Comparison of ENCODE assay signal across 27 cellular contexts in the genomic region with DNA sequence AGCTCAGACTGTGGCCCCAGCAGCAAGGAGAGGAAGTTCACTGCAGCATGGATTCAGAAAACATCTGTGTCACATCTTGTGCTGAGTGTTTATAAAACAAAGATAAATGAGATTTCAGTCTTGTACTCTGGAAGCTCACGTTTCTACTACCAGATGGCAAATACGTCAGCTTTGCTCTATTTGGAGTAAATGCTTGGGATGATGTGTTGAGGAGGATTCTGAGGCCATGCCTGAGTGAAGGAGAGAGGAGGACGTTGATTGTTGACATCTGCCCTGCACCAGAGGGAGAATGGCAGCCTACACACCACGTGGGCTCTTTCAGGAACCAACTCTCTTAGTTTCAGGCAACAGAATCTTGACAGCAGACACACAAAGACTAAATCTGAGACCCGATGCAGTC.
DNase-seq lines count a peak whose midpoint lies in the region; TF ChIP-seq lines count a peak whose summit lies in the region.
"Had no signal": no experiment of that assay in that cellular context is flagged by ENCODE, and none has a peak within 500 bp of the region (broad histone marks: within the 10 kb centered on the region; RNA-seq: fewer than 3 reads in every experiment).

No MANE protein-coding gene starts in this region.

- WGBS in hepatocyte (ENCODE audit: low lambda C conversion rate, missing lambda C conversion rate): 59% methylated on average over 5 of the region's 5 CpGs
- WGBS in tibial nerve, 2 donors: 44 to 56% methylated on average over 5 of the region's 5 CpGs

- H3K4me3 ChIP-seq in hepatocyte: no peak overlapping the region
- no peak overlapping the region for H3K4me3 ChIP-seq in neural progenitor cell
- no peak overlapping the region for H3K4me3 ChIP-seq in tibial nerve
- no peak overlapping the region for H3K4me3 ChIP-seq in H7 (ENCODE audit: insufficient read depth, low read depth, low read length)
- H3K4me3 ChIP-seq: BLaER1 treated with 17β-estradiol and CSF1 and Interleukin-3, amounts not matched to agents 10 nM and 100 nM; GM23338; K562; MG63; SK-N-MC had no signal

- H3K27ac ChIP-seq in hepatocyte (no peak overlapping the region), neural progenitor cell (no peak overlapping the region), tibial nerve (no peak overlapping the region)
- H3K27ac ChIP-seq: BLaER1 treated with 17β-estradiol and CSF1 and Interleukin-3, amounts not matched to agents 10 nM and 100 nM; HL-60; SK-N-MC had no signal

- no peaks in the 10 kb centered on the region for H3K79me2 ChIP-seq in hepatocyte
- no peaks in the 10 kb centered on the region for H3K79me2 ChIP-seq in neural progenitor cell (ENCODE audit: low read depth)

- H3K4me2 ChIP-seq in hepatocyte (no peak overlapping the region), neural progenitor cell (no peak overlapping the region)
- H3K4me2 ChIP-seq: BLaER1 treated with 17β-estradiol and CSF1 and Interleukin-3, amounts not matched to agents 10 nM and 100 nM; GM23338 had no signal

- no peak for TF ChIP-seq POLR2A in tibial nerve (IDR thresholded peaks at IDR 0.05)

- H3K36me3 ChIP-seq in hepatocyte (replicated peaks; ENCODE audit: insufficient read depth, low read depth) (no peaks in the 10 kb centered on the region), neural progenitor cell (no peaks in the 10 kb centered on the region), tibial nerve (no peaks in the 10 kb centered on the region), H7 (replicated peaks; ENCODE audit: control insufficient read depth, insufficient read depth, low read length) (no peaks in the 10 kb centered on the region)
- H3K36me3 ChIP-seq: BLaER1 treated with 17β-estradiol and CSF1 and Interleukin-3, amounts not matched to agents 10 nM and 100 nM; MG63 had no signal

- H2AFZ ChIP-seq in hepatocyte (no peak overlapping the region), neural progenitor cell (replicated peaks) (no peak overlapping the region)
- H2AFZ ChIP-seq: GM23338 had no signal

- peak overlapping the region; percentile 44 for H3K4me3 Mint-ChIP-seq in neural progenitor cell
- H3K4me3 Mint-ChIP-seq: CD8-positive, alpha-beta memory T cell; GM23338 had no signal

- peak overlapping the region; percentile 55 for H3K27ac Mint-ChIP-seq in neural progenitor cell
- H3K27ac Mint-ChIP-seq: CD8-positive, alpha-beta memory T cell; GM23338 had no signal

- no peaks in the 10 kb centered on the region for H3K9me2 ChIP-seq in hepatocyte (replicated peaks; ENCODE audit: insufficient read depth)

- TF ChIP-seq EP300 in tibial nerve (IDR thresholded peaks at IDR 0.05): no peak

- no peak overlapping the region for H3K9ac ChIP-seq in neural progenitor cell
- H3K9ac ChIP-seq: BLaER1 treated with 17β-estradiol and CSF1 and Interleukin-3, amounts not matched to agents 10 nM and 100 nM had no signal

- H3K27me3 ChIP-seq in hepatocyte: no peaks in the 10 kb centered on the region
- H3K27me3 ChIP-seq in neural progenitor cell: no peaks in the 10 kb centered on the region
- H3K27me3 ChIP-seq in tibial nerve: no peaks in the 10 kb centered on the region
- H3K27me3 ChIP-seq in H7 (ENCODE audit: control insufficient read depth, insufficient read depth, low read length): no peaks in the 10 kb centered on the region
- H3K27me3 ChIP-seq: BLaER1 treated with 17β-estradiol and CSF1 and Interleukin-3, amounts not matched to agents 10 nM and 100 nM; MG63 had no signal

- peaks cover 46% of the 10 kb centered on the region for H3K4me1 Mint-ChIP-seq in neural progenitor cell
- H3K4me1 Mint-ChIP-seq: CD8-positive, alpha-beta memory T cell; GM23338 had no signal

- no peaks in the 10 kb centered on the region for H3K9me3 ChIP-seq in hepatocyte (ENCODE audit: low read depth)
- no peaks in the 10 kb centered on the region for H3K9me3 ChIP-seq in neural progenitor cell (ENCODE audit: low read depth)
- H3K9me3 ChIP-seq in tibial nerve: peaks cover 0 to 11% (median 0%) of the 10 kb centered on the region in 4 donors
- H3K9me3 ChIP-seq: MG63 had no signal

- peaks cover 5% of the 10 kb centered on the region for H3K27me3 Mint-ChIP-seq in neural progenitor cell (ENCODE audit: insufficient read depth, low read depth)

- no peak for TF ChIP-seq CTCF in hepatocyte (IDR thresholded peaks at IDR 0.05; ENCODE audit: poor library complexity)
- TF ChIP-seq CTCF in neural progenitor cell (IDR thresholded peaks at IDR 0.05): no peak
- no peak for TF ChIP-seq CTCF in tibial nerve (IDR thresholded peaks at IDR 0.05)

- peaks cover 10% of the 10 kb centered on the region for H3K9me3 Mint-ChIP-seq in neural progenitor cell

- H3K36me3 Mint-ChIP-seq in neural progenitor cell: peaks cover 53% of the 10 kb centered on the region
- H3K36me3 Mint-ChIP-seq: CD8-positive, alpha-beta memory T cell had no signal

- H3F3A ChIP-seq in neural progenitor cell (ENCODE audit: low read depth): no peaks in the 10 kb centered on the region

- H4K20me1 ChIP-seq in hepatocyte (ENCODE audit: insufficient read depth, poor library complexity, severe bottlenecking) (no peaks in the 10 kb centered on the region), neural progenitor cell (ENCODE audit: low read depth) (no peaks in the 10 kb centered on the region)
- H4K20me1 ChIP-seq: BLaER1 treated with 17β-estradiol and CSF1 and Interleukin-3, amounts not matched to agents 10 nM and 100 nM had no signal

- H3K4me1 ChIP-seq in hepatocyte (ENCODE audit: insufficient read depth) (no peaks in the 10 kb centered on the region), neural progenitor cell (peaks cover 12% of the 10 kb centered on the region), tibial nerve (no peaks in the 10 kb centered on the region)
- H3K4me1 ChIP-seq: BLaER1 treated with 17β-estradiol and CSF1 and Interleukin-3, amounts not matched to agents 10 nM and 100 nM had no signal

- DNase-seq in NCI-H2171 treated with DMSO at 0.1 percent for 48 hours (lab: John Stamatoyannopoulos, UW) (peak; percentile 23), NCI-H2171 (lab: John Stamatoyannopoulos, UW) (no peak), SK-N-DZ (ENCODE audit: low spot score) (peak; percentile 58), hepatocyte (ENCODE audit: low spot score) (peak; percentile 30), neural progenitor cell (ENCODE audit: low spot score) (no peak), tibial nerve (ENCODE audit: low spot score in 2 of 2) (no peak), H7 (no peak)
- no peak for DNase-seq in stimulated activated CD4-positive, alpha-beta T cell treated with anti-CD3 and anti-CD28 coated beads, Interleukin-1b, Interleukin-23, amount 100 ng/mL, for 48 hours
- DNase-seq: 8988T; Calu3; CD8-positive, alpha-beta memory T cell; DMS53; GF-D8; MG63; NCI-H1048; NCI-H1436; NCI-H187 treated with DMSO at 0.1 percent for 48 hours; NCI-H446; NCI-H774; PC-3; RPMI8226; SHP77 had no signal

Comparison
In these comparisons a context has a peak if more than half of its experiments do, and no peak if none do; other contexts are left out.
1. DNase-seq: peak in NCI-H2171 treated with DMSO at 0.1 percent for 48 hours (single experiment), SK-N-DZ (single experiment) and hepatocyte (single experiment); none in NCI-H2171 (single experiment), neural progenitor cell (single experiment), tibial nerve (0 of 2), H7 (single experiment) and stimulated activated CD4-positive, alpha-beta T cell treated with anti-CD3 and anti-CD28 coated beads, Interleukin-1b, Interleukin-23, amount 100 ng/mL, for 48 hours (single experiment).